Comparison of ENCODE assay signal across 1 cellular context in the genomic region with DNA sequence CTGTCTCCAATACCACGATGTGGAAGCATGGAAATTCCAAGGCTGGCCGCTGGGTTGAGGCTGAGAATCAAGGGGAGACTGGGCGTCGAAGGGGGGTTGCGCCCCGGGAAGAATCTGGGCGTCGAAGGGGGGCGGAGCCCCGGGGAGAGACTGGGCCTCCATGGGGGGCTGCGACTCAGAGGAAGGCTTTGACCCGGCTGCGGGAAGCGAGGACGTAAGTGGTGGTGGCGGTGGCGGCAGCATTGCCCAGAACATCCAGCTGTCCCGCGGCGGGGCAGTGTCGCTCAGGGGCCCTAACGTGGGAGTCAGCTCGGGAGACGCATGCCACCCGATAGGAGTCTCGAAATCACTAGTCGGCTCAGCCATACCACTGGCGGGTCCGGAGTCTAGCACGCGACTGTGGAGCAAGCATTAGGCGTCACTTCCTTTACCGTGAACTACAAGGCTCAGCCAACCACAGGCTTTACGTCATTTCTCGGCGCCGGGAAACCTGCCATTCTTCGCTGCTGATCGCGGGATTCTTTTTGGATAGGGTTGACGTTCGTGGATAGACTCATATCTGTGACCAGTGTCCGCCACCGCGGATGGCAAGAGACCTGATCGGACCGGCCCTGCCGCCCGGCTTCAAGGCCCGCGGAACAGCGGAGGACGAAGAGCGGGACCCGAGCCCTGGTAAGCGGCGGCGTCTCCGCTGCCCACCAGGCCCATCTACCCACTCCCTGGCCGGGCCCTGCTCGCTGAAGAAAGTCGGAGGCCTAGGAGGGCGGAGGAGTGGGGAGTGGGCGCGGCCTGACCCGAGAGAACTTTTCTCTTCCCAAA.
TF ChIP-seq lines count a peak whose summit lies in the region.

A gene with protein sequence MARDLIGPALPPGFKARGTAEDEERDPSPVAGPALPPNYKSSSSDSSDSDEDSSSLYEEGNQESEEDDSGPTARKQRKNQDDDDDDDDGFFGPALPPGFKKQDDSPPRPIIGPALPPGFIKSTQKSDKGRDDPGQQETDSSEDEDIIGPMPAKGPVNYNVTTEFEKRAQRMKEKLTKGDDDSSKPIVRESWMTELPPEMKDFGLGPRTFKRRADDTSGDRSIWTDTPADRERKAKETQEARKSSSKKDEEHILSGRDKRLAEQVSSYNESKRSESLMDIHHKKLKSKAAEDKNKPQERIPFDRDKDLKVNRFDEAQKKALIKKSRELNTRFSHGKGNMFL (plus strand): TSS at position 468 of the 819 bp plus-strand sequence. CDS start 117 bp downstream, at position 585.
Gene NUFIP1, minus strand, starts transcription at position 401 of the 819 bp plus-strand sequence. Its CDS starts 35 bp downstream, at position 366.

TF ChIP-seq in HCT116, 20 proteins besides CTCF, POLR2A, EP300 and RAD21 (continued from another document):
- TF ChIP-seq, protein P1, sequence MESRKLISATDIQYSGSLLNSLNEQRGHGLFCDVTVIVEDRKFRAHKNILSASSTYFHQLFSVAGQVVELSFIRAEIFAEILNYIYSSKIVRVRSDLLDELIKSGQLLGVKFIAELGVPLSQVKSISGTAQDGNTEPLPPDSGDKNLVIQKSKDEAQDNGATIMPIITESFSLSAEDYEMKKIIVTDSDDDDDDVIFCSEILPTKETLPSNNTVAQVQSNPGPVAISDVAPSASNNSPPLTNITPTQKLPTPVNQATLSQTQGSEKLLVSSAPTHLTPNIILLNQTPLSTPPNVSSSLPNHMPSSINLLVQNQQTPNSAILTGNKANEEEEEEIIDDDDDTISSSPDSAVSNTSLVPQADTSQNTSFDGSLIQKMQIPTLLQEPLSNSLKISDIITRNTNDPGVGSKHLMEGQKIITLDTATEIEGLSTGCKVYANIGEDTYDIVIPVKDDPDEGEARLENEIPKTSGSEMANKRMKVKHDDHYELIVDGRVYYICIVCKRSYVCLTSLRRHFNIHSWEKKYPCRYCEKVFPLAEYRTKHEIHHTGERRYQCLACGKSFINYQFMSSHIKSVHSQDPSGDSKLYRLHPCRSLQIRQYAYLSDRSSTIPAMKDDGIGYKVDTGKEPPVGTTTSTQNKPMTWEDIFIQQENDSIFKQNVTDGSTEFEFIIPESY (IDR thresholded peaks at IDR 0.05; ENCODE audit: extremely low read depth, insufficient replicate concordance, low read length): no peak
- TF ChIP-seq, protein P2, sequence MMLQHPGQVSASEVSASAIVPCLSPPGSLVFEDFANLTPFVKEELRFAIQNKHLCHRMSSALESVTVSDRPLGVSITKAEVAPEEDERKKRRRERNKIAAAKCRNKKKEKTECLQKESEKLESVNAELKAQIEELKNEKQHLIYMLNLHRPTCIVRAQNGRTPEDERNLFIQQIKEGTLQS (IDR thresholded peaks at IDR 0.05): no peak
- TF ChIP-seq ELF1 (IDR thresholded peaks at IDR 0.05; ENCODE audit: borderline replicate concordance, low read depth) (no peak), FOSL1 (IDR thresholded peaks at IDR 0.05; ENCODE audit: low read depth) (no peak), MAX (IDR thresholded peaks at IDR 0.05) (peak; percentile 97), ZNF274 (IDR thresholded peaks at IDR 0.05; ENCODE audit: low read depth, low read length) (no peak), CBX3 (IDR thresholded peaks at IDR 0.05; ENCODE audit: low read depth) (peak; percentile 47; the same call in 1 of the 2 replicates), JUND (IDR thresholded peaks at IDR 0.05) (no peak), EGR1 (IDR thresholded peaks at IDR 0.05; ENCODE audit: low read depth) (no peak)
